13 cellular contexts compared by ENCODE assay signal in the genomic region with DNA sequence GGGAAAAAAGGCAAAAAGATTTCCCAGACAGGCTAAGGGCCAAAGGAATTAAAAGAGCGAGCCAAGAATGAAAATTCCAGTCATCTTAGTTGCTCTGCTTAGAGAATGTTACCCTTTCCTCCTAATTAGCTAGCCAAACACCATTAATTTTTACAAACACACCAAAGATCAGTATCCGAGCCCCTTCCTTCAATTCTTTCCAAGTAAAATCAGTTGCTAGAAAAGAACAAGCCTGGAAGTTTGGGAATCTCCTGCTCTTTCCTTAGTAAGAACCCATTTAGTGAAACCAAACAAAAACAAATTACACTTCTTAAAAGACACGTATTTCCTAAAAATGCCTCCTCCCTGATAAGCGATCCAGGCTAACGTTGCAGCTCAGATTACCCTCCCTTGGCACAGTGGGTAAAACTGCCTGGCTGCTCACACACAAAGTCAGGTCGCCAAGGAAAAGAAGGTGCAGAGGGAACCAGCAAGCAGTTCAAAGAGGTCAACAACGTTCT. TPM values are rescaled to one million over a fixed set of nuclear protein-coding genes. Genes with fewer than 3 reads are reported as not detected.
DNase-seq lines count a peak whose midpoint lies in the region; ATAC-seq and TF ChIP-seq lines count a peak whose summit lies in the region.
"Had no signal": no experiment of that assay in that cellular context is flagged by ENCODE, and none has a peak within 500 bp of the region (broad histone marks: within the 10 kb centered on the region; RNA-seq: fewer than 3 reads in every experiment).

No MANE protein-coding gene starts in this region.

- DNase-seq in Daoy (ENCODE audit: low read depth) (peak; percentile 65), SK-N-SH (no peak), fibroblast of pulmonary artery (ENCODE audit: low read depth) (peak; percentile 59), putamen (ENCODE audit: low spot score) (peak; percentile 19), NCI-H1417 (lab: John Stamatoyannopoulos, UW) (no peak), upper lobe of right lung (no peak), activated T-cell treated with anti-CD3 and anti-CD28 coated beads for 4 hours (no peak)
- DNase-seq: CD4-positive, alpha-beta memory T cell; Karpas-422; stimulated activated CD4-positive, alpha-beta T cell treated with anti-CD3 and anti-CD28 coated beads, Interleukin-4, amount 100 ng/mL, for 24 hours had no signal

- no peak overlapping the region; the same call in 1 of the 2 replicates for H2AFZ ChIP-seq in SK-N-SH (ENCODE audit: low read depth)

- H3K4me1 ChIP-seq in SK-N-SH (ENCODE audit: control insufficient read depth in 1 of 2, insufficient read depth in 2 of 2, low read depth in 1 of 2, low read length in 1 of 2) (peaks cover 10 to 15% of the 10 kb centered on the region in 2 experiments), upper lobe of right lung (peaks cover 16% of the 10 kb centered on the region)

- no peak for TF ChIP-seq EP300 in SK-N-SH (IDR thresholded peaks at IDR 0.05; ENCODE audit: borderline replicate concordance in 1 of 2, low read depth in 1 of 2, low read length in 1 of 2)

- CTCF ChIA-PET in SK-N-SH (lab: Yijun Ruan, JAX), result interaction anchor here (1.6 to 3.8 kb wide), 3 partner anchors 12 to 415 kb away, joined by 3 to 15 read pairs (median 4); no protein-coding TSS in a partner anchor

- H3K36me3 ChIP-seq in SK-N-SH (replicated peaks in 1 of 2; ENCODE audit: control insufficient read depth in 1 of 2, insufficient read depth in 2 of 2, low read length in 1 of 2) (no peaks in the 10 kb centered on the region), upper lobe of right lung (no peaks in the 10 kb centered on the region)
- H3K36me3 ChIP-seq: SJCRH30 had no signal

- H3K4me2 ChIP-seq in SK-N-SH, result peak overlapping the region; percentile 71

- intact Hi-C loops in upper lobe of right lung (cut with DNase I), result no loop called here

- ATAC-seq in upper lobe of right lung (no peak), GM21576 (IDR thresholded peaks at IDR 0.05; ENCODE audit: unreplicated experiment) (no peak)
- ATAC-seq: activated CD4-positive, CD25-positive, alpha-beta regulatory T cell treated with anti-CD3 and anti-CD28 coated beads, Interleukin-2, amount 50 U/mL, for 24 hours had no signal

- no peaks in the 10 kb centered on the region for H3K27me3 ChIP-seq in SK-N-SH (ENCODE audit: insufficient read depth)
- no peaks in the 10 kb centered on the region for H3K27me3 ChIP-seq in upper lobe of right lung
- H3K27me3 ChIP-seq: SJCRH30 had no signal

- H3K27ac ChIP-seq in SK-N-SH (ENCODE audit: low read depth in 2 of 2, low read length in 1 of 2), result peak overlapping the region; percentile 90 to 93
- no peak overlapping the region for H3K27ac ChIP-seq in upper lobe of right lung
- H3K27ac ChIP-seq: SJCRH30 had no signal

- H4K20me1 ChIP-seq in SK-N-SH (ENCODE audit: insufficient read depth), result no peaks in the 10 kb centered on the region

- H3K9me2 ChIP-seq in SK-N-SH, result no peaks in the 10 kb centered on the region

- POLR2A ChIA-PET in SK-N-SH (lab: Yijun Ruan, JAX), result no interaction called here

- TF ChIP-seq CTCF in SK-N-SH (IDR thresholded peaks at IDR 0.05) (no peak), fibroblast of pulmonary artery (IDR thresholded peaks at IDR 0.05; ENCODE audit: low read length, missing control alignments) (no peak), upper lobe of right lung (IDR thresholded peaks at IDR 0.05) (no peak)

- 64% methylated on average over 7 of the region's 7 CpGs for WGBS in SK-N-SH (ENCODE audit: low lambda C conversion rate)

- no peak for TF ChIP-seq RAD21 in SK-N-SH (IDR thresholded peaks at IDR 0.05; ENCODE audit: low read length)

- no peaks in the 10 kb centered on the region for H3K9me3 ChIP-seq in SK-N-SH
- H3K9me3 ChIP-seq in upper lobe of right lung, result no peaks in the 10 kb centered on the region

- H3K79me2 ChIP-seq in SK-N-SH (ENCODE audit: insufficient read depth), result no peaks in the 10 kb centered on the region

- peak overlapping the region; percentile 48; the same call in 1 of the 2 replicates for H3K9ac ChIP-seq in SK-N-SH

- H3K4me3 ChIP-seq in SK-N-SH (ENCODE audit: low read depth in 2 of 2, low read length in 1 of 2), result no peak overlapping the region; a peak in 1 of 4 replicates
- no peak overlapping the region for H3K4me3 ChIP-seq in fibroblast of pulmonary artery (replicated peaks; ENCODE audit: low read depth, low read length)
- H3K4me3 ChIP-seq in upper lobe of right lung, result no peak overlapping the region
- H3K4me3 ChIP-seq: SJCRH30 had no signal

- peaks cover 15% of the 10 kb centered on the region for H3F3A ChIP-seq in SK-N-SH (replicated peaks; ENCODE audit: insufficient read depth)

TF ChIP-seq in SK-N-SH, 30 proteins besides CTCF, POLR2A, EP300 and RAD21:
- no peak for TF ChIP-seq CHD2 (IDR thresholded peaks at IDR 0.05; ENCODE audit: low read length, partially characterized antibody)
- TF ChIP-seq, protein P1, sequence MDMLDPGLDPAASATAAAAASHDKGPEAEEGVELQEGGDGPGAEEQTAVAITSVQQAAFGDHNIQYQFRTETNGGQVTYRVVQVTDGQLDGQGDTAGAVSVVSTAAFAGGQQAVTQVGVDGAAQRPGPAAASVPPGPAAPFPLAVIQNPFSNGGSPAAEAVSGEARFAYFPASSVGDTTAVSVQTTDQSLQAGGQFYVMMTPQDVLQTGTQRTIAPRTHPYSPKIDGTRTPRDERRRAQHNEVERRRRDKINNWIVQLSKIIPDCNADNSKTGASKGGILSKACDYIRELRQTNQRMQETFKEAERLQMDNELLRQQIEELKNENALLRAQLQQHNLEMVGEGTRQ (IDR thresholded peaks at IDR 0.05; ENCODE audit: borderline replicate concordance, low read depth, low read length), result no peak
- TF ChIP-seq TAF1 (IDR thresholded peaks at IDR 0.05; ENCODE audit: borderline replicate concordance, low read depth, low read length), result no peak
- TF ChIP-seq, protein P2, sequence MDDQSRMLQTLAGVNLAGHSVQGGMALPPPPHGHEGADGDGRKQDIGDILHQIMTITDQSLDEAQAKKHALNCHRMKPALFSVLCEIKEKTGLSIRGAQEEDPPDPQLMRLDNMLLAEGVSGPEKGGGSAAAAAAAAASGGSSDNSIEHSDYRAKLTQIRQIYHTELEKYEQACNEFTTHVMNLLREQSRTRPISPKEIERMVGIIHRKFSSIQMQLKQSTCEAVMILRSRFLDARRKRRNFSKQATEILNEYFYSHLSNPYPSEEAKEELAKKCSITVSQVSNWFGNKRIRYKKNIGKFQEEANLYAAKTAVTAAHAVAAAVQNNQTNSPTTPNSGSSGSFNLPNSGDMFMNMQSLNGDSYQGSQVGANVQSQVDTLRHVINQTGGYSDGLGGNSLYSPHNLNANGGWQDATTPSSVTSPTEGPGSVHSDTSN (IDR thresholded peaks at IDR 0.05), result no peak
- TF ChIP-seq ELF1 (IDR thresholded peaks at IDR 0.05), result no peak
- peak; percentile 67 for TF ChIP-seq NFIC (IDR thresholded peaks at IDR 0.05; ENCODE audit: borderline replicate concordance)
- TF ChIP-seq FOXJ3 (CRISPR knock-in tag; IDR thresholded peaks at IDR 0.05), result no peak
- no peak for TF ChIP-seq EZH2phosphoT487 (IDR thresholded peaks at IDR 0.05; ENCODE audit: borderline replicate concordance, low read depth)
- no peak for TF ChIP-seq POLR2AphosphoS5 (IDR thresholded peaks at IDR 0.05; ENCODE audit: low read depth, low read length)
- TF ChIP-seq, protein P3, sequence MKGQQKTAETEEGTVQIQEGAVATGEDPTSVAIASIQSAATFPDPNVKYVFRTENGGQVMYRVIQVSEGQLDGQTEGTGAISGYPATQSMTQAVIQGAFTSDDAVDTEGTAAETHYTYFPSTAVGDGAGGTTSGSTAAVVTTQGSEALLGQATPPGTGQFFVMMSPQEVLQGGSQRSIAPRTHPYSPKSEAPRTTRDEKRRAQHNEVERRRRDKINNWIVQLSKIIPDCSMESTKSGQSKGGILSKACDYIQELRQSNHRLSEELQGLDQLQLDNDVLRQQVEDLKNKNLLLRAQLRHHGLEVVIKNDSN (IDR thresholded peaks at IDR 0.05; ENCODE audit: borderline replicate concordance, low read depth), result no peak
- TF ChIP-seq FOXM1 (IDR thresholded peaks at IDR 0.05; ENCODE audit: low read depth), result no peak
- no peak for TF ChIP-seq GABPA (IDR thresholded peaks at IDR 0.05; ENCODE audit: low read depth)
- no peak for TF ChIP-seq NRF1 (IDR thresholded peaks at IDR 0.05; ENCODE audit: low read depth, low read length)
- 0 out of 2 replicates have a peak, but pooled peaks have one; percentile 15 for TF ChIP-seq JUND (IDR thresholded peaks at IDR 0.05)

RNA-seq across cellular contexts. Expression of a gene that starts 57.1 kb away (rescaled TPM):
- total RNA-seq in Daoy (2014; rRNA removed; shearing (Covaris generic)), result 3.0 and 5.4 TPM in 2 replicates
- 16.1 and 24.9 TPM in 2 replicates for polyA plus RNA-seq in SK-N-SH (2012; rRNA removed)
- 13.0 and 19.7 TPM in 2 replicates for polyA plus RNA-seq in SK-N-SH (2012; cell fraction: cytosol; rRNA removed)
- 21.3 and 27.5 TPM in 2 replicates for polyA plus RNA-seq in SK-N-SH (2012; cell fraction: nucleus; rRNA removed)
- 144 TPM for total RNA-seq in upper lobe of right lung

Comparison
In these comparisons a context has a peak if more than half of its experiments do, and no peak if none do; other contexts are left out.
1. DNase-seq: peak in Daoy (single experiment), fibroblast of pulmonary artery (single experiment) and putamen (single experiment); none in SK-N-SH (single experiment), NCI-H1417 (0 of 3), upper lobe of right lung (single experiment) and activated T-cell treated with anti-CD3 and anti-CD28 coated beads for 4 hours (single experiment).
2. RNA of a gene that starts 57.1 kb away (total RNA-seq): 144 TPM in upper lobe of right lung (single experiment); 3.0 to 5.4 TPM in Daoy; every median in the first group is over 10 times any median in the second.